ENCODE assay signal across 1 cellular context in genomic region chr3:87206070-87206469, GRCh38.
A peak's percentile ranks its signal among the peaks of the same experiment; 100 is the strongest.
TF ChIP-seq lines count a peak whose summit lies in the region.

No MANE protein-coding gene starts in this region.

TF ChIP-seq in HepG2, 621 proteins besides CTCF, POLR2A, EP300 and RAD21 (continues in another document):
- TF ChIP-seq PHF20 (CRISPR knock-in tag; IDR thresholded peaks at IDR 0.05) (no peak), ZSCAN25 (CRISPR knock-in tag; IDR thresholded peaks at IDR 0.05) (no peak), XBP1 (CRISPR knock-in tag; IDR thresholded peaks at IDR 0.05) (no peak), ZNF883 (CRISPR knock-in tag; IDR thresholded peaks at IDR 0.05; ENCODE audit: not compliant biosample characterization) (no peak), MEF2D (CRISPR knock-in tag; IDR thresholded peaks at IDR 0.05) (no peak), MBNL3 (CRISPR knock-in tag; conservative IDR thresholded peaks at IDR 0.05) (no peak), ZNF580 (CRISPR knock-in tag; IDR thresholded peaks at IDR 0.05; ENCODE audit: borderline replicate concordance, low read depth) (no peak), SP1 (IDR thresholded peaks at IDR 0.05) (no peak), SP1 (CRISPR knock-in tag; IDR thresholded peaks at IDR 0.05) (no peak), HNF1A (IDR thresholded peaks at IDR 0.05; ENCODE audit: low read depth) (peak; percentile 84), HNF1A (CRISPR knock-in tag; IDR thresholded peaks at IDR 0.05; ENCODE audit: borderline replicate concordance) (no peak; the same call in 1 of the 2 replicates), FOXP4 (CRISPR knock-in tag; IDR thresholded peaks at IDR 0.05) (peak; percentile 53), CEBPZ (IDR thresholded peaks at IDR 0.05; ENCODE audit: low read length) (no peak), KDM3A (CRISPR knock-in tag; IDR thresholded peaks at IDR 0.05; ENCODE audit: low read depth) (no peak), ZNF549 (CRISPR knock-in tag; IDR thresholded peaks at IDR 0.05) (no peak), ZMYM4 (CRISPR knock-in tag; IDR thresholded peaks at IDR 0.05) (no peak), THAP11 (CRISPR knock-in tag; IDR thresholded peaks at IDR 0.05) (peak; percentile 28; the same call in 1 of the 2 replicates), FOXJ3 (CRISPR knock-in tag; IDR thresholded peaks at IDR 0.05; ENCODE audit: borderline replicate concordance) (peak; percentile 62; the same call in 1 of the 2 replicates), MIER2 (CRISPR knock-in tag; IDR thresholded peaks at IDR 0.05) (no peak), AHDC1 (CRISPR knock-in tag; IDR thresholded peaks at IDR 0.05; ENCODE audit: borderline replicate concordance) (peak; percentile 68; the same call in 1 of the 2 replicates), ZNF737 (CRISPR knock-in tag; IDR thresholded peaks at IDR 0.05; ENCODE audit: borderline replicate concordance) (no peak), PRDM15 (CRISPR knock-in tag; IDR thresholded peaks at IDR 0.05) (no peak), ZSCAN31 (CRISPR knock-in tag; IDR thresholded peaks at IDR 0.05; ENCODE audit: low read depth) (no peak), THAP9 (CRISPR knock-in tag; IDR thresholded peaks at IDR 0.05; ENCODE audit: borderline replicate concordance) (no peak), HOXA5 (CRISPR knock-in tag; IDR thresholded peaks at IDR 0.05) (peak; percentile 86; the same call in 1 of the 2 replicates), DZIP1 (CRISPR knock-in tag; IDR thresholded peaks at IDR 0.05) (no peak), SUZ12 (IDR thresholded peaks at IDR 0.05; ENCODE audit: low read depth, low read length) (no peak)
